In the genomic region with DNA sequence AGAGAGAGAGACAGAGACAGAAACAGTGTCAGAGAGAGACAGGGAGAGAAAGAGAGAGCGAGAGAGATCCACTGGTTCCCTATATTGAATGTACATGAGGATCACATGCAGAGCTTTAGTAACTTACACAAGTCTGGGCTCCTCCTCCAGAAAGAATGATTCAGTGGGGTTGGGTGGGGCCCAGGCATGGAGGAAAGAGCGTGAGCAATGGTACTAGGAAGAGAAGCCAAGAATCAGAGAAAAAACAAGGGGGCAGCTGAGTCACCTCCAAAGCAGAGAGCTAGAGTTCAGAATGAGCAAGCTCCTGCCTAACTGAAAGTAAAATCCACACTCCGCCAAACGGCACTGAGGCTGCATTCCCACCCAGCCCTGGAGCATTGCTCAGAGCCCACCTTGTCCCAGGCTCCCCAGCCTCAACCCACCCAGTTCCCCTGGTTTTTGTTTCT, we compare ENCODE assay signal across 9 cellular contexts.
DNase-seq lines count a peak whose midpoint lies in the region; ATAC-seq and TF ChIP-seq lines count a peak whose summit lies in the region.
"Had no signal": no experiment of that assay in that cellular context is flagged by ENCODE, and none has a peak within 500 bp of the region (broad histone marks: within the 10 kb centered on the region; RNA-seq: fewer than 3 reads in every experiment).

No MANE protein-coding gene starts in this region.

- POLR2A ChIA-PET in activated CD4-positive, alpha-beta T cell treated with anti-CD3 and anti-CD28 coated beads, Interleukin-2, amount 10 ng/mL, durations not matched to agents 7 days and 5 days (lab: Charles Lee), result no interaction called here

- intact Hi-C loops in left ventricle myocardium inferior (cut with micrococcal nuclease), result no loop called here

- peak overlapping the region; percentile 66 for H3K27ac ChIP-seq in left ventricle myocardium inferior (replicated peaks)
- H3K27ac ChIP-seq: C4-2B had no signal

- no peaks in the 10 kb centered on the region for H3K36me3 ChIP-seq in left ventricle myocardium inferior

- no peak overlapping the region for H3K4me3 Mint-ChIP-seq in activated CD4-positive, alpha-beta T cell treated with anti-CD3 and anti-CD28 coated beads, Interleukin-2, amount 10 ng/mL, durations not matched to agents 7 days and 5 days
- peak overlapping the region in 1 of 2 donors; percentile 50 for H3K4me3 Mint-ChIP-seq in stimulated activated naive CD8-positive, alpha-beta T cell treated with anti-CD3 and anti-CD28 coated beads, Interleukin-15, amount 100 ng/mL, for 72 hours
- H3K4me3 Mint-ChIP-seq in immature natural killer cell, result no peak overlapping the region

- H3K4me1 ChIP-seq in left ventricle myocardium inferior, result peaks cover 12% of the 10 kb centered on the region

- H3K36me3 Mint-ChIP-seq in activated CD4-positive, alpha-beta T cell treated with anti-CD3 and anti-CD28 coated beads, Interleukin-2, amount 10 ng/mL, durations not matched to agents 7 days and 5 days (ENCODE audit: low read depth), result no peaks in the 10 kb centered on the region
- H3K36me3 Mint-ChIP-seq in immature natural killer cell, result no peaks in the 10 kb centered on the region

- peaks cover 16% of the 10 kb centered on the region for H3K27me3 ChIP-seq in left ventricle myocardium inferior (ENCODE audit: low read depth)

- ATAC-seq in stimulated activated naive CD8-positive, alpha-beta T cell treated with anti-CD3 and anti-CD28 coated beads, Interleukin-15, amount 100 ng/mL, for 72 hours, result peak; percentile 59

- peaks cover 2% of the 10 kb centered on the region for H3K4me1 Mint-ChIP-seq in activated CD4-positive, alpha-beta T cell treated with anti-CD3 and anti-CD28 coated beads, Interleukin-2, amount 10 ng/mL, durations not matched to agents 7 days and 5 days
- no peaks in the 10 kb centered on the region for H3K4me1 Mint-ChIP-seq in stimulated activated naive CD8-positive, alpha-beta T cell treated with anti-CD3 and anti-CD28 coated beads, Interleukin-15, amount 100 ng/mL, for 72 hours
- no peaks in the 10 kb centered on the region for H3K4me1 Mint-ChIP-seq in immature natural killer cell

- H3K4me3 ChIP-seq in WI38 (ENCODE audit: low read depth, low read length), result peak overlapping the region; percentile 63
- H3K4me3 ChIP-seq in left ventricle myocardium inferior, result peak overlapping the region; percentile 49

- no peaks in the 10 kb centered on the region for H3K27me3 Mint-ChIP-seq in activated CD4-positive, alpha-beta T cell treated with anti-CD3 and anti-CD28 coated beads, Interleukin-2, amount 10 ng/mL, durations not matched to agents 7 days and 5 days
- H3K27me3 Mint-ChIP-seq in stimulated activated naive CD8-positive, alpha-beta T cell treated with anti-CD3 and anti-CD28 coated beads, Interleukin-15, amount 100 ng/mL, for 72 hours, result no peaks in the 10 kb centered on the region
- no peaks in the 10 kb centered on the region for H3K27me3 Mint-ChIP-seq in immature natural killer cell (ENCODE audit: low read depth in 3 of 3)

- CTCF ChIA-PET in activated CD4-positive, alpha-beta T cell treated with anti-CD3 and anti-CD28 coated beads, Interleukin-2, amount 10 ng/mL, durations not matched to agents 7 days and 5 days (lab: Charles Lee), result no interaction called here

- H3K9me3 Mint-ChIP-seq in activated CD4-positive, alpha-beta T cell treated with anti-CD3 and anti-CD28 coated beads, Interleukin-2, amount 10 ng/mL, durations not matched to agents 7 days and 5 days, result peaks cover 2% of the 10 kb centered on the region
- peaks cover 0 to 12% of the 10 kb centered on the region in 2 donors for H3K9me3 Mint-ChIP-seq in stimulated activated naive CD8-positive, alpha-beta T cell treated with anti-CD3 and anti-CD28 coated beads, Interleukin-15, amount 100 ng/mL, for 72 hours
- H3K9me3 Mint-ChIP-seq in immature natural killer cell, result peaks cover 0 to 11% (median 5%) of the 10 kb centered on the region in 6 donors

- H3K9me3 ChIP-seq in left ventricle myocardium inferior (replicated peaks), result no peaks in the 10 kb centered on the region

- TF ChIP-seq CTCF in WI38 (IDR thresholded peaks at IDR 0.05; ENCODE audit: low read depth, low read length) (no peak), left ventricle myocardium inferior (IDR thresholded peaks at IDR 0.05; ENCODE audit: borderline replicate concordance) (no peak)

- DNase-seq in activated CD4-positive, alpha-beta T cell treated with anti-CD3 and anti-CD28 coated beads, Interleukin-2, amount 10 ng/mL, durations not matched to agents 7 days and 5 days, result no peak
- no peak for DNase-seq in activated CD4-positive, alpha-beta T cell treated with anti-CD3 and anti-CD28 coated beads for 4 hours
- no peak for DNase-seq in left ventricle myocardium inferior
- no peak for DNase-seq in stimulated activated naive CD8-positive, alpha-beta T cell treated with anti-CD3 and anti-CD28 coated beads, Interleukin-15, amount 100 ng/mL, for 72 hours
- DNase-seq in activated gamma-delta T cell treated with Interleukin-2 at 50 U/mL for 16 hours, result no peak
- no peak for DNase-seq in immature natural killer cell
- no peak for DNase-seq in hippocampal formation (lab: John Stamatoyannopoulos, UW)

- H3K27ac Mint-ChIP-seq in activated CD4-positive, alpha-beta T cell treated with anti-CD3 and anti-CD28 coated beads, Interleukin-2, amount 10 ng/mL, durations not matched to agents 7 days and 5 days, result peak overlapping the region; percentile 28
- peak overlapping the region in 1 of 2 donors; percentile 74 for H3K27ac Mint-ChIP-seq in stimulated activated naive CD8-positive, alpha-beta T cell treated with anti-CD3 and anti-CD28 coated beads, Interleukin-15, amount 100 ng/mL, for 72 hours
- H3K27ac Mint-ChIP-seq in immature natural killer cell, result no peak overlapping the region
